ENCODE assay signal across 9 cellular contexts in genomic region chr11:125166347-125166841, GRCh38. TPM values are rescaled to one million over a fixed set of nuclear protein-coding genes. Genes with fewer than 3 reads are reported as not detected.
DNase-seq lines count a peak whose midpoint lies in the region; ATAC-seq and TF ChIP-seq lines count a peak whose summit lies in the region.
"Had no signal": no experiment of that assay in that cellular context is flagged by ENCODE, and none has a peak within 500 bp of the region (broad histone marks: within the 10 kb centered on the region; RNA-seq: fewer than 3 reads in every experiment).

No MANE protein-coding gene starts in this region.

- CTCF ChIA-PET in naive thymus-derived CD4-positive, alpha-beta T cell (lab: Charles Lee), result interaction anchor here (1.5 kb wide), 1 partner anchor 61 kb away, joined by 3 read pairs; no protein-coding TSS in a partner anchor

- peak; percentile 45 for DNase-seq in RPMI7951 (ENCODE audit: low read depth)
- no peak for DNase-seq in epithelial cell of proximal tubule (ENCODE audit: low read depth)
- peak in 2 of 9 donors; percentile 5 to 15 for DNase-seq in naive thymus-derived CD4-positive, alpha-beta T cell
- DNase-seq in effector CD8-positive, alpha-beta T cell (lab: John Stamatoyannopoulos, UW), result no peak
- no peak for DNase-seq in MV-4-11 (lab: John Stamatoyannopoulos, UW)
- DNase-seq in stimulated activated CD4-positive, alpha-beta T cell treated with anti-CD3 and anti-CD28 coated beads, Interleukin-12 subunit alpha, Interleukin-12 subunit beta, amount 100 ng/mL, for 4 hours, result no peak
- DNase-seq: occipital lobe had no signal

- POLR2A ChIA-PET in naive thymus-derived CD4-positive, alpha-beta T cell (lab: Charles Lee), result no interaction called here

- H3K4me1 ChIP-seq in ACC112 (ENCODE audit: control insufficient read depth, insufficient read depth, low read length, unreplicated experiment), result peaks cover 10% of the 10 kb centered on the region
- peaks cover 12 to 17% of the 10 kb centered on the region in 2 donors for H3K4me1 ChIP-seq in naive thymus-derived CD4-positive, alpha-beta T cell (ENCODE audit: control insufficient read depth in 2 of 2, insufficient read depth in 2 of 2, low read length in 2 of 2)

- H3K79me2 ChIP-seq in ACC112 (ENCODE audit: control insufficient read depth, insufficient read depth, low read length, unreplicated experiment), result no peaks in the 10 kb centered on the region

- H3K27ac ChIP-seq in ACC112 (ENCODE audit: low read depth, low read length), result no peak overlapping the region
- H3K27ac ChIP-seq in naive thymus-derived CD4-positive, alpha-beta T cell (ENCODE audit: low read depth, low read length), result no peak overlapping the region

- H3K27me3 ChIP-seq in ACC112 (ENCODE audit: insufficient read depth, low read length), result peaks cover 35% of the 10 kb centered on the region
- peaks cover 7 to 24% of the 10 kb centered on the region in 2 donors for H3K27me3 ChIP-seq in naive thymus-derived CD4-positive, alpha-beta T cell (ENCODE audit: control insufficient read depth in 2 of 2, insufficient read depth in 2 of 2, low read length in 2 of 2)

- peaks cover 61 to 88% (median 63%) of the 10 kb centered on the region in 5 donors for H3K27me3 Mint-ChIP-seq in naive thymus-derived CD4-positive, alpha-beta T cell

- H3K9me3 ChIP-seq in naive thymus-derived CD4-positive, alpha-beta T cell (ENCODE audit: control insufficient read depth in 2 of 3, low read length in 3 of 3), result no peaks in the 10 kb centered on the region

- H3K4me3 ChIP-seq in ACC112 (ENCODE audit: low read depth, low read length) (peak overlapping the region; percentile 82), epithelial cell of proximal tubule (ENCODE audit: low read depth, low read length) (peak overlapping the region; percentile 52)
- H3K4me3 ChIP-seq in naive thymus-derived CD4-positive, alpha-beta T cell (ENCODE audit: low read length), result peak overlapping the region; percentile 63

- peak overlapping the region; percentile 76 to 96 (median 92) for H3K4me3 Mint-ChIP-seq in naive thymus-derived CD4-positive, alpha-beta T cell

- ATAC-seq in naive thymus-derived CD4-positive, alpha-beta T cell, result no peak
- ATAC-seq in HG02588 (IDR thresholded peaks at IDR 0.05; ENCODE audit: unreplicated experiment), result no peak

- no peaks in the 10 kb centered on the region for H3K36me3 ChIP-seq in ACC112 (ENCODE audit: insufficient read depth, low read length)
- H3K36me3 ChIP-seq in naive thymus-derived CD4-positive, alpha-beta T cell (ENCODE audit: control insufficient read depth in 2 of 3, insufficient read depth in 3 of 3, low read length in 3 of 3), result no peaks in the 10 kb centered on the region

- H2AFZ ChIP-seq in ACC112 (ENCODE audit: low read length, unreplicated experiment), result peak overlapping the region; percentile 87

- peaks cover 0 to 6% (median 0%) of the 10 kb centered on the region in 5 donors for H3K36me3 Mint-ChIP-seq in naive thymus-derived CD4-positive, alpha-beta T cell

- intact Hi-C loops in naive thymus-derived CD4-positive, alpha-beta T cell (cut with micrococcal nuclease), result no loop called here

- H3K27ac Mint-ChIP-seq in naive thymus-derived CD4-positive, alpha-beta T cell, result peak overlapping the region in 3 of 9 donors; percentile 25 to 61 (median 51)

- no peak for TF ChIP-seq CTCF in epithelial cell of proximal tubule (conservative IDR thresholded peaks at IDR 0.05; ENCODE audit: low read depth, low read length)

- H3K9me3 Mint-ChIP-seq in naive thymus-derived CD4-positive, alpha-beta T cell, result no peaks in the 10 kb centered on the region

- peaks cover 15 to 23% (median 18%) of the 10 kb centered on the region in 7 donors for H3K4me1 Mint-ChIP-seq in naive thymus-derived CD4-positive, alpha-beta T cell

RNA-seq across cellular contexts. Expression of gene PKNOX2, which starts 1.8 kb away (rescaled TPM):
- 2.1 and 2.8 TPM in 2 replicates for total RNA-seq in RPMI7951 (2014; rRNA removed; shearing (Covaris generic))
- total RNA-seq in epithelial cell of proximal tubule, result 0.14 TPM in 1 of 2 replicates, not detected in the other
- not detected for total RNA-seq in naive thymus-derived CD4-positive, alpha-beta T cell
- polyA plus RNA-seq in naive thymus-derived CD4-positive, alpha-beta T cell, result not detected

RNA-seq across cellular contexts. Expression of gene TMEM218, which starts 55.0 kb away (rescaled TPM):
- total RNA-seq in RPMI7951 (2014; rRNA removed; shearing (Covaris generic)), result 37.2 and 38.0 TPM in 2 replicates
- 8.2 and 19.7 TPM in 2 replicates for total RNA-seq in epithelial cell of proximal tubule
- total RNA-seq in naive thymus-derived CD4-positive, alpha-beta T cell, result 10 to 100 TPM; 10.2 to 18.5 (median 13.9) TPM
- 10 to 100 TPM; 34.5 to 36.1 TPM for polyA plus RNA-seq in naive thymus-derived CD4-positive, alpha-beta T cell
